ENCODE assay signal across 1 cellular context in the genomic region with DNA sequence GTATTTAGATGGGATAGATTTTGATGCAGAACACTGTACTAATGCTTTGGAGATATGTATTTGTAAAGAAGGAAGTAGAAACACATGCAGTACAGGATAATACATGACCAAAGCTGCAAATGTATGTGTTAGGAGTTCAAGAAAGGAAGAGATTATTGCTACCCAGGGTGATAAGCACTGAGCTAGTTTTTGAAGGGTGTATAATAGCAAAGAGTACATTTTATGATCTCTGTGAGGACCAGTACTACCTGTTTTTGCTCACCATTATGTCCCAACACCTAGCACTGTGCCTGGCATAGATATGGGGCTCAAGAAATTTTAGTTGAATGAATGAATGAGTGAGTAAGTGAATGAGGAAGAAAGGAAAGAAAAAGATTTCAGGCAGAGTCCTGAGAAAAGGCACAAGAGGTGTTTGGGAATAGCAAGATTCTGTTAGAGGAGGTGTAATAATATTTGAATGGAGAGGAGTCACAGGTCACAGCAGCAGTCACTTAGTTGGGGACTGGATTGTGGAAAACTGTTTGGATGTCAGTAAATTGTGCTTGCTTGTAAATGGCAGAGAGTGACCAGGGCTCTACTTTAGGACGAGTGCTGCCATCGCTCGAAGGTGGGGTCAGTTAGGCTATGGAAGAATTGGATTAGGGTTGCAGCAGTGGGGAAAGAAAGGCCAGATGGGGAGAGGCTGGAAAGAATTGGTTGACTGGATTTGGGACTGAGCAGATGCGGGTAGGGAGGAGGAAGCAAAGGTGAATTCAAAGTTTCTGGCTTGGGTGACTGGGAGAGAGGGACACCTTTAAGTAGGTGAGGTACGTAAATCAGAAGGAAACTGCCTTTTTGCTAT.
TF ChIP-seq lines count a peak whose summit lies in the region.

No MANE protein-coding gene starts in this region.

TF ChIP-seq in GM23338, 12 proteins besides CTCF, POLR2A, EP300 and RAD21 (continued from another document):
- TF ChIP-seq, protein P1, sequence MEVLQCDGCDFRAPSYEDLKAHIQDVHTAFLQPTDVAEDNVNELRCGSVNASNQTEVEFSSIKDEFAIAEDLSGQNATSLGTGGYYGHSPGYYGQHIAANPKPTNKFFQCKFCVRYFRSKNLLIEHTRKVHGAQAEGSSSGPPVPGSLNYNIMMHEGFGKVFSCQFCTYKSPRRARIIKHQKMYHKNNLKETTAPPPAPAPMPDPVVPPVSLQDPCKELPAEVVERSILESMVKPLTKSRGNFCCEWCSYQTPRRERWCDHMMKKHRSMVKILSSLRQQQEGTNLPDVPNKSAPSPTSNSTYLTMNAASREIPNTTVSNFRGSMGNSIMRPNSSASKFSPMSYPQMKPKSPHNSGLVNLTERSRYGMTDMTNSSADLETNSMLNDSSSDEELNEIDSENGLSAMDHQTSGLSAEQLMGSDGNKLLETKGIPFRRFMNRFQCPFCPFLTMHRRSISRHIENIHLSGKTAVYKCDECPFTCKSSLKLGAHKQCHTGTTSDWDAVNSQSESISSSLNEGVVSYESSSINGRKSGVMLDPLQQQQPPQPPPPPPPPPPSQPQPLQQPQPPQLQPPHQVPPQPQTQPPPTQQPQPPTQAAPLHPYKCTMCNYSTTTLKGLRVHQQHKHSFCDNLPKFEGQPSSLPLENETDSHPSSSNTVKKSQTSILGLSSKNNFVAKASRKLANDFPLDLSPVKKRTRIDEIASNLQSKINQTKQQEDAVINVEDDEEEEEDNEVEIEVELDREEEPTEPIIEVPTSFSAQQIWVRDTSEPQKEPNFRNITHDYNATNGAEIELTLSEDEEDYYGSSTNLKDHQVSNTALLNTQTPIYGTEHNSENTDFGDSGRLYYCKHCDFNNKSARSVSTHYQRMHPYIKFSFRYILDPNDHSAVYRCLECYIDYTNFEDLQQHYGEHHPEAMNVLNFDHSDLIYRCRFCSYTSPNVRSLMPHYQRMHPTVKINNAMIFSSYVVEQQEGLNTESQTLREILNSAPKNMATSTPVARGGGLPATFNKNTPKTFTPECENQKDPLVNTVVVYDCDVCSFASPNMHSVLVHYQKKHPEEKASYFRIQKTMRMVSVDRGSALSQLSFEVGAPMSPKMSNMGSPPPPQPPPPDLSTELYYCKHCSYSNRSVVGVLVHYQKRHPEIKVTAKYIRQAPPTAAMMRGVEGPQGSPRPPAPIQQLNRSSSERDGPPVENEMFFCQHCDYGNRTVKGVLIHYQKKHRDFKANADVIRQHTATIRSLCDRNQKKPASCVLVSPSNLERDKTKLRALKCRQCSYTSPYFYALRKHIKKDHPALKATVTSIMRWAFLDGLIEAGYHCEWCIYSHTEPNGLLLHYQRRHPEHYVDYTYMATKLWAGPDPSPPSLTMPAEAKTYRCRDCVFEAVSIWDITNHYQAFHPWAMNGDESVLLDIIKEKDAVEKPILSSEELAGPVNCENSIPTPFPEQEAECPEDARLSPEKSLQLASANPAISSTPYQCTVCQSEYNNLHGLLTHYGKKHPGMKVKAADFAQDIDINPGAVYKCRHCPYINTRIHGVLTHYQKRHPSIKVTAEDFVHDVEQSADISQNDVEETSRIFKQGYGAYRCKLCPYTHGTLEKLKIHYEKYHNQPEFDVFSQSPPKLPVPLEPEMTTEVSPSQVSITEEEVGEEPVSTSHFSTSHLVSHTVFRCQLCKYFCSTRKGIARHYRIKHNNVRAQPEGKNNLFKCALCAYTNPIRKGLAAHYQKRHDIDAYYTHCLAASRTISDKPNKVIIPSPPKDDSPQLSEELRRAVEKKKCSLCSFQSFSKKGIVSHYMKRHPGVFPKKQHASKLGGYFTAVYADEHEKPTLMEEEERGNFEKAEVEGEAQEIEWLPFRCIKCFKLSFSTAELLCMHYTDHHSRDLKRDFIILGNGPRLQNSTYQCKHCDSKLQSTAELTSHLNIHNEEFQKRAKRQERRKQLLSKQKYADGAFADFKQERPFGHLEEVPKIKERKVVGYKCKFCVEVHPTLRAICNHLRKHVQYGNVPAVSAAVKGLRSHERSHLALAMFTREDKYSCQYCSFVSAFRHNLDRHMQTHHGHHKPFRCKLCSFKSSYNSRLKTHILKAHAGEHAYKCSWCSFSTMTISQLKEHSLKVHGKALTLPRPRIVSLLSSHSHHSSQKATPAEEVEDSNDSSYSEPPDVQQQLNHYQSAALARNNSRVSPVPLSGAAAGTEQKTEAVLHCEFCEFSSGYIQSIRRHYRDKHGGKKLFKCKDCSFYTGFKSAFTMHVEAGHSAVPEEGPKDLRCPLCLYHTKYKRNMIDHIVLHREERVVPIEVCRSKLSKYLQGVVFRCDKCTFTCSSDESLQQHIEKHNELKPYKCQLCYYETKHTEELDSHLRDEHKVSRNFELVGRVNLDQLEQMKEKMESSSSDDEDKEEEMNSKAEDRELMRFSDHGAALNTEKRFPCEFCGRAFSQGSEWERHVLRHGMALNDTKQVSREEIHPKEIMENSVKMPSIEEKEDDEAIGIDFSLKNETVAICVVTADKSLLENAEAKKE (CRISPR knock-in tag; IDR thresholded peaks at IDR 0.05) = no peak
- no peak for TF ChIP-seq NANOG (IDR thresholded peaks at IDR 0.05; ENCODE audit: borderline replicate concordance)
- no peak for TF ChIP-seq ZNF331 (CRISPR knock-in tag; IDR thresholded peaks at IDR 0.05; ENCODE audit: low read depth)
- TF ChIP-seq ZNF114 (CRISPR knock-in tag; IDR thresholded peaks at IDR 0.05) = no peak
- no peak for TF ChIP-seq EZH2phosphoT487 (IDR thresholded peaks at IDR 0.05; ENCODE audit: unreplicated experiment)
- TF ChIP-seq POLR2AphosphoS5 (IDR thresholded peaks at IDR 0.05; ENCODE audit: low read depth) = no peak
- TF ChIP-seq, protein P2, sequence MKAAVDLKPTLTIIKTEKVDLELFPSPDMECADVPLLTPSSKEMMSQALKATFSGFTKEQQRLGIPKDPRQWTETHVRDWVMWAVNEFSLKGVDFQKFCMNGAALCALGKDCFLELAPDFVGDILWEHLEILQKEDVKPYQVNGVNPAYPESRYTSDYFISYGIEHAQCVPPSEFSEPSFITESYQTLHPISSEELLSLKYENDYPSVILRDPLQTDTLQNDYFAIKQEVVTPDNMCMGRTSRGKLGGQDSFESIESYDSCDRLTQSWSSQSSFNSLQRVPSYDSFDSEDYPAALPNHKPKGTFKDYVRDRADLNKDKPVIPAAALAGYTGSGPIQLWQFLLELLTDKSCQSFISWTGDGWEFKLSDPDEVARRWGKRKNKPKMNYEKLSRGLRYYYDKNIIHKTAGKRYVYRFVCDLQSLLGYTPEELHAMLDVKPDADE (IDR thresholded peaks at IDR 0.05) = no peak
- no peak for TF ChIP-seq CREB1 (CRISPR knock-in tag; IDR thresholded peaks at IDR 0.05; ENCODE audit: low read depth)
- TF ChIP-seq JUNB (IDR thresholded peaks at IDR 0.05; ENCODE audit: unreplicated experiment) = no peak
